ENCODE assay signal across 24 cellular contexts in the genomic region with DNA sequence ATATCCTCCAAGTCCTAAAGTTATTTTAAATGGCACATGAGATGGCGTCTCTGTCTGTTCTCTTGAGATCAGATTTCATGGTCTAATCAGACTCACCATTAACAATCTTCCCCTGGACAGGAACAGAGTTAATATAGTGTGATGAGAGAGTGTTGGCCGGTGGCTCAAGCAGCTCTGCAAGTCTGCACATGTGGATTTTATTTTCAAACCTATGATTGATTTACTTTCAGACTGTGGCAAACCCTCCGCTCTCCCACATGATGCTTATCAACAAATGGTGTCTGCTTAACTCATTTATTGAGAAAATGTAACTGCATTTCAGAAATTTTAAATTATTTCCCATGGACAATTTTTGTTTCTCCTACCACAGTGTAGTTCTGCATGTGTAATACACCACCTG. TPM values are rescaled to one million over a fixed set of nuclear protein-coding genes. Genes with fewer than 3 reads are reported as not detected.
DNase-seq lines count a peak whose midpoint lies in the region; ATAC-seq and TF ChIP-seq lines count a peak whose summit lies in the region.
"Had no signal": no experiment of that assay in that cellular context is flagged by ENCODE, and none has a peak within 500 bp of the region (broad histone marks: within the 10 kb centered on the region; RNA-seq: fewer than 3 reads in every experiment).

No MANE protein-coding gene starts in this region.

- CTCF ChIA-PET in HEK293 (lab: Yijun Ruan, JAX) = no interaction called here

- no peaks in the 10 kb centered on the region for H3K4me1 ChIP-seq in HEK293 (ENCODE audit: control insufficient read depth, insufficient read depth, low read length)
- H3K4me1 ChIP-seq: Caco-2 had no signal

- POLR2A ChIA-PET in HEK293 (lab: Yijun Ruan, JAX) = no interaction called here

- ATAC-seq in GM18505 (IDR thresholded peaks at IDR 0.05; ENCODE audit: unreplicated experiment) = no peak
- ATAC-seq: HCT116 had no signal

- H3K9me3 ChIP-seq in HEK293 (ENCODE audit: control insufficient read depth, insufficient read depth, low read depth, low read length) = no peaks in the 10 kb centered on the region
- H3K9me3 ChIP-seq: Caco-2, MG63 had no signal

- no peak overlapping the region for H3K4me3 ChIP-seq in HEK293 (ENCODE audit: low read depth, low read length)
- no peak overlapping the region for H3K4me3 ChIP-seq in fibroblast of mammary gland (ENCODE audit: control insufficient read depth, low read depth, low read length)
- H3K4me3 ChIP-seq: MG63 had no signal

- no peak for TF ChIP-seq POLR2A in GM18505 (IDR thresholded peaks at IDR 0.05; ENCODE audit: borderline replicate concordance, extremely low read depth, insufficient read depth, insufficient read length)

- no peaks in the 10 kb centered on the region for H3K36me3 ChIP-seq in HEK293 (ENCODE audit: control insufficient read depth in 2 of 2, insufficient read depth in 1 of 2, low read length in 2 of 2)
- H3K36me3 ChIP-seq: MG63 had no signal

- TF ChIP-seq CTCF in HEK293 (tag by site-specific recombination; IDR thresholded peaks at IDR 0.05) = no peak
- no peak for TF ChIP-seq CTCF in fibroblast of mammary gland (conservative IDR thresholded peaks at IDR 0.05; ENCODE audit: control insufficient read depth, insufficient read depth, low read depth, low read length)

- DNase-seq in NCI-H1105 treated with DMSO at 0.1 percent for 48 hours (lab: John Stamatoyannopoulos, UW) = peak; percentile 21
- DNase-seq in NCI-H1105 (lab: John Stamatoyannopoulos, UW) = no peak
- peak; percentile 86 for DNase-seq in SK-N-DZ (ENCODE audit: low spot score)
- DNase-seq in fibroblast of mammary gland (ENCODE audit: low read depth) = peak; percentile 11
- no peak for DNase-seq in T1000 (lab: John Stamatoyannopoulos, UW)
- no peak for DNase-seq in NK-92 (lab: John Stamatoyannopoulos, UW; ENCODE audit: unreplicated experiment)
- DNase-seq: Caco-2; CD4-positive, CD25-positive, alpha-beta regulatory T cell; DMS153; GF-D8; GOT3; Kasumi-1; MG63; NCI-H1048; NCI-H1694 treated with DMSO at 0.1 percent for 48 hours; NCI-H2227 treated with DMSO at 0.1 percent for 48 hours; NCI-H524 treated with DMSO at 0.1 percent for 48 hours; NK-92 treated with Interleukin-12 subunit alpha and Interleukin-12 subunit beta, amount 100 ng/mL, for 24 hours; RPMI8226; SIG-M5 had no signal

- no peak overlapping the region for H3K27ac ChIP-seq in HEK293 (ENCODE audit: extremely low read depth, low read depth, low read length)
- H3K27ac ChIP-seq: 22Rv1 had no signal

TF ChIP-seq in HEK293, 187 proteins besides CTCF, POLR2A, EP300 and RAD21:
- TF ChIP-seq GLIS1 (tag by site-specific recombination; IDR thresholded peaks at IDR 0.05) (0 out of 2 replicates have a peak, but pooled peaks have one; percentile 11), KLF9 (tag by site-specific recombination; IDR thresholded peaks at IDR 0.05; ENCODE audit: low read depth) (no peak)

RNA-seq across cellular contexts. Expression of a gene that starts 46.5 kb away (rescaled TPM):
- 2.4 and 3.2 TPM in 2 replicates for polyA plus RNA-seq in SK-N-DZ (2014; cell fraction: cytosol; rRNA removed)
- 3.7 and 5.0 TPM in 2 replicates for polyA plus RNA-seq in SK-N-DZ (2014; cell fraction: nucleus; rRNA removed)
- polyA plus RNA-seq: CD4-positive, CD25-positive, alpha-beta regulatory T cell had no signal

Comparison
In these comparisons a context has a peak if more than half of its experiments do, and no peak if none do; other contexts are left out.
1. DNase-seq: peak in NCI-H1105 treated with DMSO at 0.1 percent for 48 hours (single experiment), SK-N-DZ (single experiment) and fibroblast of mammary gland (single experiment); none in NCI-H1105 (single experiment), T1000 (single experiment) and NK-92 (single experiment).